Comparison of ENCODE assay signal across 8 cellular contexts in the genomic region with DNA sequence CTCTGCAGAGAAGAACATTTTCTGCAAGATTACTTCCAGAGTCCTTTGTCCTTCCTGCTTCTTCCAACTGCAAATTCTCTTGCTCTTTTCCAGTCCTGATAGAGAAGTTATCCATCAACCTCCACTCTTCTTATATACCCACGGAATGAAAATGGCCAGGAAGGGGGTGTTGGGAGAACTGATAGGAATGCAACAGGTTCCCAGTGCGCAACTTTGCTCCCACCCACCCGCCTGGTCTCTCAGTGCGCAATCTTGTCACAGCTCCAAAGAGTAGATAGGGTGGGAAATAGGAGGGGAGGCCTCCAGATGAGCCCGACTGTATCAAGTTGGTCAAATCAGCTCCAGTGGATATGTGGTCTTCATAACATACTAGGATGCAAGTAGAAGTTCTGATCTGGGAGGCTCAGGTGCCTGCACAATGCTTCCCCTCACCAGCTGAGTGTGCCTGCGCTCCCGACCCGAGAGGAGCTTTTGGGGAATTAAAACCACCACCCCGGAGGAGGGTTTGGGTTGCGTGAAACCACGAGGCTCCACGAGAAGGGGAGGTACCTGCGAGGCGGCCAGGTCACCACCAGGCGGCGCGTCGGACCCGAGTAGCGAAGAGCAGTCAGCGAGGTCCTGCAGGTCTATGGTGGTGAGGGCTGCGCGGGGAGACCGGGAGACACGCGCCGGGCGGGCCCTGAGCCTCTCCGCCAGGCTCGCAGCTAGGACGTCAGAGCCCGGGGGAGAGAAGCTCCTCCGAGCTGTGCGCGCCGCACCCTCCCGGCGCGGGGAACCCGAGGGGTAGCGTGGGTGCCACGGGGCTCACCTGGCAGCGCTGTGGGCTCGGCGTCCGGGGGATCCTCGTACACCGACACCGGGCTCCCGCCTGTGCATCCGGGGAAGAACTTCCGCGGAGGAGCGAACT. TPM values are rescaled to one million over a fixed set of nuclear protein-coding genes. Genes with fewer than 3 reads are reported as not detected.
DNase-seq lines count a peak whose midpoint lies in the region; ATAC-seq, FAIRE-seq and TF ChIP-seq lines count a peak whose summit lies in the region.

No MANE protein-coding gene starts in this region.

- H2AFZ ChIP-seq in OCI-LY3 (ENCODE audit: low read depth, low read length): peak overlapping the region; percentile 53; the same call in 1 of the 2 replicates

- peak overlapping the region; percentile 83 for H3K4me2 ChIP-seq in OCI-LY3 (ENCODE audit: low read length)

- peaks cover 4% of the 10 kb centered on the region for H3K9me3 Mint-ChIP-seq in activated T-helper 1 cell treated with anti-CD3 and anti-CD28 coated beads, Interleukin-12 subunit alpha, Interleukin-12 subunit beta, Interleukin-2, Interleukin-4 antibody, amounts not matched to agents 30 ng/mL and 10 ng/mL and 1 ng/mL, durations not matched to agents 14 hours and 24 hours and 36 hours

- H3K9ac ChIP-seq in HUES48 (ENCODE audit: low read depth, low read length) (no peak overlapping the region), OCI-LY3 (ENCODE audit: low read length) (peak overlapping the region; percentile 63)

- H3K27ac Mint-ChIP-seq in activated T-helper 1 cell treated with anti-CD3 and anti-CD28 coated beads, Interleukin-12 subunit alpha, Interleukin-12 subunit beta, Interleukin-2, Interleukin-4 antibody, amounts not matched to agents 30 ng/mL and 10 ng/mL and 1 ng/mL, durations not matched to agents 14 hours and 24 hours and 36 hours: peak overlapping the region; percentile 65

- H3K4me3 ChIP-seq in HUES48 (ENCODE audit: low read depth, low read length) (peak overlapping the region; percentile 64), OCI-LY3 (ENCODE audit: low read length) (peak overlapping the region; percentile 81)

- H3K27me3 ChIP-seq in HUES48 (ENCODE audit: control insufficient read depth, insufficient read depth, low read length) (peaks cover 100% of the 10 kb centered on the region), OCI-LY3 (ENCODE audit: low read depth, low read length) (peaks cover 18% of the 10 kb centered on the region)

- no peaks in the 10 kb centered on the region for H3K9me3 ChIP-seq in HUES48 (ENCODE audit: control insufficient read depth, insufficient read depth, low read length)
- H3K9me3 ChIP-seq in OCI-LY3 (ENCODE audit: insufficient read depth, low read length): no peaks in the 10 kb centered on the region

- intact Hi-C loops in activated T-helper 1 cell treated with anti-CD3 and anti-CD28 coated beads, Interleukin-12 subunit alpha, Interleukin-12 subunit beta, Interleukin-2, Interleukin-4 antibody, amounts not matched to agents 30 ng/mL and 10 ng/mL and 1 ng/mL, durations not matched to agents 14 hours and 24 hours and 36 hours (cut with micrococcal nuclease): loop anchor here (5.0 to 10.0 kb wide), 3 partner anchors 466 to 1741 kb away; a partner anchor contains a TSS
- intact Hi-C loops in head of caudate nucleus (cut with DNase I) (no loop called here), sciatic nerve (cut with DNase I) (loop anchor here (10.0 kb wide), 1 partner anchor 51 kb away; a partner anchor contains a TSS)

- H3K4me1 ChIP-seq in HUES48 (ENCODE audit: control insufficient read depth, insufficient read depth, low read length) (peaks cover 18% of the 10 kb centered on the region), OCI-LY3 (ENCODE audit: low read length) (peaks cover 10% of the 10 kb centered on the region; the same call in 1 of the 2 replicates)

- peak overlapping the region; percentile 61 for H3K4me3 Mint-ChIP-seq in activated T-helper 1 cell treated with anti-CD3 and anti-CD28 coated beads, Interleukin-12 subunit alpha, Interleukin-12 subunit beta, Interleukin-2, Interleukin-4 antibody, amounts not matched to agents 30 ng/mL and 10 ng/mL and 1 ng/mL, durations not matched to agents 14 hours and 24 hours and 36 hours

- FAIRE-seq in D721Med (lab: Jason Lieb, UNC): no peak

- no peaks in the 10 kb centered on the region for H4K20me1 ChIP-seq in OCI-LY3 (ENCODE audit: insufficient read depth, low read length)

- H3K27me3 Mint-ChIP-seq in activated T-helper 1 cell treated with anti-CD3 and anti-CD28 coated beads, Interleukin-12 subunit alpha, Interleukin-12 subunit beta, Interleukin-2, Interleukin-4 antibody, amounts not matched to agents 30 ng/mL and 10 ng/mL and 1 ng/mL, durations not matched to agents 14 hours and 24 hours and 36 hours (ENCODE audit: insufficient read depth): peaks cover 87% of the 10 kb centered on the region

- no peaks in the 10 kb centered on the region for H3K36me3 Mint-ChIP-seq in activated T-helper 1 cell treated with anti-CD3 and anti-CD28 coated beads, Interleukin-12 subunit alpha, Interleukin-12 subunit beta, Interleukin-2, Interleukin-4 antibody, amounts not matched to agents 30 ng/mL and 10 ng/mL and 1 ng/mL, durations not matched to agents 14 hours and 24 hours and 36 hours (ENCODE audit: low read depth)

- ATAC-seq in GM21360 (IDR thresholded peaks at IDR 0.05; ENCODE audit: unreplicated experiment): peak; percentile 45
- peak; percentile 58 for ATAC-seq in sciatic nerve

- TF ChIP-seq CTCF in D721Med (IDR thresholded peaks at IDR 0.05; ENCODE audit: insufficient read depth, missing control alignments) (peak; percentile 75), OCI-LY3 (IDR thresholded peaks at IDR 0.05; ENCODE audit: low read depth, low read length) (peak; percentile 70)

- H3K36me3 ChIP-seq in HUES48 (ENCODE audit: control insufficient read depth, insufficient read depth, low read length) (no peaks in the 10 kb centered on the region), OCI-LY3 (replicated peaks; ENCODE audit: low read depth, low read length) (no peaks in the 10 kb centered on the region)

- DNase-seq in D721Med (ENCODE audit: insufficient read length, low spot score) (peak; percentile 86), head of caudate nucleus (peak in 37 of 42 donors; percentile 17 to 78 (median 55)), sciatic nerve (ENCODE audit: low spot score) (no peak), CD1c-positive myeloid dendritic cell (ENCODE audit: extremely low spot score) (no peak)
- no peak for DNase-seq in activated T-helper 1 cell treated with anti-CD3 and anti-CD28 coated beads, Interleukin-12 subunit alpha, Interleukin-12 subunit beta, Interleukin-2, Interleukin-4 antibody, amounts not matched to agents 30 ng/mL and 10 ng/mL and 1 ng/mL, durations not matched to agents 14 hours and 24 hours and 36 hours (ENCODE audit: low spot score)

- no peak overlapping the region for H3K27ac ChIP-seq in HUES48 (ENCODE audit: low read depth, low read length)
- H3K27ac ChIP-seq in OCI-LY3 (ENCODE audit: low read length): no peak overlapping the region

- H3K4me1 Mint-ChIP-seq in activated T-helper 1 cell treated with anti-CD3 and anti-CD28 coated beads, Interleukin-12 subunit alpha, Interleukin-12 subunit beta, Interleukin-2, Interleukin-4 antibody, amounts not matched to agents 30 ng/mL and 10 ng/mL and 1 ng/mL, durations not matched to agents 14 hours and 24 hours and 36 hours (ENCODE audit: low read depth): peaks cover 58% of the 10 kb centered on the region

- H3K79me2 ChIP-seq in OCI-LY3 (ENCODE audit: low read length): no peaks in the 10 kb centered on the region

RNA-seq across cellular contexts. Expression of a gene that starts 0.8 kb away (rescaled TPM):
- 0.10 TPM in 1 of 2 replicates, not detected in the other for total RNA-seq in activated T-helper 1 cell treated with anti-CD3 and anti-CD28 coated beads, Interleukin-12 subunit alpha, Interleukin-12 subunit beta, Interleukin-2, Interleukin-4 antibody, amounts not matched to agents 30 ng/mL and 10 ng/mL and 1 ng/mL, durations not matched to agents 14 hours and 24 hours and 36 hours
- total RNA-seq in sciatic nerve: not detected

RNA-seq across cellular contexts. Expression of a gene that starts 7.1 kb away (rescaled TPM):
- total RNA-seq in activated T-helper 1 cell treated with anti-CD3 and anti-CD28 coated beads, Interleukin-12 subunit alpha, Interleukin-12 subunit beta, Interleukin-2, Interleukin-4 antibody, amounts not matched to agents 30 ng/mL and 10 ng/mL and 1 ng/mL, durations not matched to agents 14 hours and 24 hours and 36 hours: 0.10 and 0.20 TPM in 2 replicates
- 0.22 TPM for total RNA-seq in sciatic nerve

RNA-seq across cellular contexts. Expression of a gene that starts 53.3 kb away (rescaled TPM):
- not detected in 2 replicates for total RNA-seq in activated T-helper 1 cell treated with anti-CD3 and anti-CD28 coated beads, Interleukin-12 subunit alpha, Interleukin-12 subunit beta, Interleukin-2, Interleukin-4 antibody, amounts not matched to agents 30 ng/mL and 10 ng/mL and 1 ng/mL, durations not matched to agents 14 hours and 24 hours and 36 hours
- total RNA-seq in sciatic nerve: not detected

Comparison
In these comparisons a context has a peak if more than half of its experiments do, and no peak if none do; other contexts are left out.
1. DNase-seq: peak in D721Med (single experiment) and head of caudate nucleus (37 of 42); none in activated T-helper 1 cell treated with anti-CD3 and anti-CD28 coated beads, Interleukin-12 subunit alpha, Interleukin-12 subunit beta, Interleukin-2, Interleukin-4 antibody, amounts not matched to agents 30 ng/mL and 10 ng/mL and 1 ng/mL, durations not matched to agents 14 hours and 24 hours and 36 hours (single experiment), sciatic nerve (single experiment) and CD1c-positive myeloid dendritic cell (single experiment).